In the genomic region with DNA sequence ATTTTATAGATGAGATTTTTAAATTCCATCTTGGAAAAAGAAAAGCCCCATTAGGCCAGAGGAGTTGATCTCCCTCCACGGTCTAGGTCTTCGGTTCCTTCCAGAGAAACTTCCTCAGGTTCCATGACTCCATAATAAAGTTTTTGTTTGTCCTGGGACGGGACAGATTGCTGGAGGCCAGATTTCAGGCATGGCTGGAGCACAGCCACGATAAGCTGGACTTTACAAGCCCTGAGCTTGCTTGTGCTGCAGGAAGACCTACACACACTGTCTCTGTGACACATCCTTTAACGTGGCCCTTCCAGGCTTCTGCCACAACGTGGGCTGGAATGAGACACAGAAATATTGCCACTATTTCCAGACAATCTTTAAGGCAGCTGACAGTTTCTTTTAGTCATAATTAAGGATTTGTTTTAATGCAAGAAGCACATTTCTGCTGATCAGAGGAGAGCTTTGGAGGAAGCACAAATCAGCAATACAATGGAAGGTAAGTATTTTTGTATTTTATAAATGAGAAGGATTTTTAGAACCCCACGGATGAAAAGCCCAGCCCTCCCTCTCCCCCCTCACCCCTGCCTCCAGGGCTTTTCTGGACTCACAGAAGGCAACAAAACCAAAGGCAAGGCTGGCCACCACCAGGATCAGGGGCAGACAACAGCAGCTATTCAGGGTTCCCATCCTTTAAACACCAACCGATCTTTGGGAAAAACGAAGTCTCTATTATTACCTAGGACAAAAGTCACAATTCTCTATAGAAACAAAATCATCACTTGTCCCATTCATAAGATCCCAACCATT, we compare ENCODE assay signal across 1 cellular context.
TF ChIP-seq lines count a peak whose summit lies in the region.

No MANE protein-coding gene starts in this region.

TF ChIP-seq in HCT116, 20 proteins besides CTCF, POLR2A, EP300 and RAD21 (continued from another document):
- no peak for TF ChIP-seq YY1 (IDR thresholded peaks at IDR 0.05; ENCODE audit: extremely low read depth, insufficient replicate concordance, low read depth, low read length)
